Comparison of ENCODE assay signal across 1 cellular context in the genomic region with DNA sequence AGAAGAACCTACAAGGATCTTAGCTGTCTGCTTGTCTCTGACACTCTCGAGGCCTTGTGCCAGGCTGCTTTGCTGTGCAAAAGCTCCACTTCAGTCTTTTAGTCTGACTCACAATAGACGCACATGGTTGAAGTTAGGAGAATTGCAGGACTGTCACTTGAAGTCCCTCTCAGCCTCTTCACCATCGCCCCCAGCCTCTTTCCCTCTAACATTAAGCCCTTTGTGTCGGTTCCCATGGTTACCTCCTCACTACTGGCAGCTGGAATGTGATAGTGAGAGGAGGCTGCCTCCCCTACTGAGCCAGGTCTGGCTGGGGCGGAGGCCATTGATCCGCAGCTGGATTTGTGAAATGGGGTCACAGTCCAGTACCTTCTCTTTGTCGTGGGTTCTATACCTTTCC.
TF ChIP-seq lines count a peak whose summit lies in the region.

No MANE protein-coding gene starts in this region.

TF ChIP-seq in H1, 55 proteins besides CTCF, POLR2A, EP300 and RAD21:
- TF ChIP-seq RFX5 (IDR thresholded peaks at IDR 0.05; ENCODE audit: borderline replicate concordance, low read depth, low read length) (no peak), JUN (IDR thresholded peaks at IDR 0.05; ENCODE audit: low read depth, low read length) (no peak), HDAC2 (IDR thresholded peaks at IDR 0.05; ENCODE audit: borderline replicate concordance in 1 of 2, low read depth in 2 of 2, low read length in 2 of 2) (0 out of 4 replicates have a peak, but pooled peaks of 1 of the 2 experiments have one; percentile 28), KDM4A (IDR thresholded peaks at IDR 0.05; ENCODE audit: low read depth, low read length, severe bottlenecking) (no peak), SP1 (IDR thresholded peaks at IDR 0.05; ENCODE audit: low read depth, low read length) (0 out of 2 replicates have a peak, but pooled peaks have one; percentile 18), BCL11A (IDR thresholded peaks at IDR 0.05; ENCODE audit: low read depth in 2 of 2, low read length in 2 of 2) (no peak), SIX5 (IDR thresholded peaks at IDR 0.05; ENCODE audit: low read depth, low read length) (no peak), POU5F1 (IDR thresholded peaks at IDR 0.05; ENCODE audit: low read depth, low read length) (no peak), YY1 (IDR thresholded peaks at IDR 0.05; ENCODE audit: low read depth, low read length) (peak; percentile 86), RNF2 (IDR thresholded peaks at IDR 0.05; ENCODE audit: borderline replicate concordance, low read depth, low read length, missing control alignments, poor library complexity, severe bottlenecking) (no peak), SUZ12 (IDR thresholded peaks at IDR 0.05; ENCODE audit: low read length) (no peak), SP2 (IDR thresholded peaks at IDR 0.05; ENCODE audit: low read length) (no peak), BACH1 (IDR thresholded peaks at IDR 0.05; ENCODE audit: low read length) (no peak), GABPA (IDR thresholded peaks at IDR 0.05; ENCODE audit: borderline replicate concordance, insufficient read depth, low read length) (no peak), GTF2F1 (IDR thresholded peaks at IDR 0.05; ENCODE audit: borderline replicate concordance, low read depth, low read length) (no peak), POLR2AphosphoS5 (IDR thresholded peaks at IDR 0.05; ENCODE audit: low read depth, low read length) (no peak; the same call in 1 of the 2 replicates), EGR1 (IDR thresholded peaks at IDR 0.05; ENCODE audit: borderline replicate concordance, low read depth, low read length) (no peak), JUND (IDR thresholded peaks at IDR 0.05; ENCODE audit: low read length) (no peak), CBX5 (IDR thresholded peaks at IDR 0.05; ENCODE audit: low read depth, low read length) (no peak), CEBPB (IDR thresholded peaks at IDR 0.05; ENCODE audit: low read depth, low read length) (no peak), NANOG (IDR thresholded peaks at IDR 0.05; ENCODE audit: insufficient read depth, low read depth, low read length, poor library complexity, severe bottlenecking) (no peak), BRCA1 (IDR thresholded peaks at IDR 0.05; ENCODE audit: low read depth, low read length) (no peak), ZNF274 (IDR thresholded peaks at IDR 0.05; ENCODE audit: borderline replicate concordance, extremely low read depth, low read length) (no peak), RBBP5 (IDR thresholded peaks at IDR 0.05; ENCODE audit: borderline replicate concordance, low read depth, low read length) (no peak), MAFK (IDR thresholded peaks at IDR 0.05; ENCODE audit: low read depth, low read length) (no peak), NRF1 (IDR thresholded peaks at IDR 0.05; ENCODE audit: low read depth, low read length) (no peak), PHF8 (conservative IDR thresholded peaks at IDR 0.05; ENCODE audit: low read depth, low read length) (no peak), CBX8 (IDR thresholded peaks at IDR 0.05; ENCODE audit: borderline replicate concordance, low read depth, low read length) (no peak), TAF1 (IDR thresholded peaks at IDR 0.05; ENCODE audit: low read depth, low read length) (no peak), TCF12 (IDR thresholded peaks at IDR 0.05; ENCODE audit: low read depth, low read length) (0 out of 2 replicates have a peak, but pooled peaks have one; percentile 65), HDAC6 (IDR thresholded peaks at IDR 0.05; ENCODE audit: low read depth, low read length) (no peak), FOSL1 (IDR thresholded peaks at IDR 0.05; ENCODE audit: insufficient read depth, low read depth, low read length) (no peak), KDM5A (IDR thresholded peaks at IDR 0.05; ENCODE audit: low read length) (no peak), SRF (IDR thresholded peaks at IDR 0.05; ENCODE audit: low read depth, low read length) (no peak), CREB1 (IDR thresholded peaks at IDR 0.05) (no peak; the same call in 1 of the 2 replicates), TBP (IDR thresholded peaks at IDR 0.05; ENCODE audit: low read depth, low read length) (no peak), KDM1A (IDR thresholded peaks at IDR 0.05; ENCODE audit: borderline replicate concordance, low read length) (peak; percentile 55; the same call in 1 of the 2 replicates), EZH2 (IDR thresholded peaks at IDR 0.05; ENCODE audit: low read depth, low read length, severe bottlenecking) (no peak), RXRA (IDR thresholded peaks at IDR 0.05; ENCODE audit: insufficient read depth, low read depth, low read length) (no peak), CTBP2 (IDR thresholded peaks at IDR 0.05; ENCODE audit: borderline replicate concordance, insufficient read depth, insufficient read length, low read length) (peak; percentile 94), SIRT6 (IDR thresholded peaks at IDR 0.05; ENCODE audit: low read length) (no peak), SIN3A (conservative IDR thresholded peaks at IDR 0.05 in 1 of 2, IDR thresholded peaks at IDR 0.05 in 1 of 2; ENCODE audit: low read depth in 1 of 2, low read length in 2 of 2) (peak; percentile 75 to 97; a peak in 2 of 4 replicates), SAP30 (IDR thresholded peaks at IDR 0.05; ENCODE audit: insufficient read depth, insufficient replicate concordance, low read length) (no peak), MAX (IDR thresholded peaks at IDR 0.05) (peak; percentile 62), ASH2L (IDR thresholded peaks at IDR 0.05; ENCODE audit: low read length) (no peak), TAF7 (optimal IDR thresholded peaks at IDR 0.05; ENCODE audit: borderline replicate concordance, low read depth, low read length) (no peak), CHD2 (IDR thresholded peaks at IDR 0.05; ENCODE audit: low read length) (0 out of 2 replicates have a peak, but pooled peaks have one; percentile 49), E2F6 (IDR thresholded peaks at IDR 0.05) (0 out of 2 replicates have a peak, but pooled peaks have one; percentile 26), SP4 (IDR thresholded peaks at IDR 0.05; ENCODE audit: low read length) (no peak), TEAD4 (IDR thresholded peaks at IDR 0.05; ENCODE audit: low read depth, low read length) (peak; percentile 99), CHD1 (IDR thresholded peaks at IDR 0.05; ENCODE audit: low read depth, low read length) (no peak)
- TF ChIP-seq, protein P1, sequence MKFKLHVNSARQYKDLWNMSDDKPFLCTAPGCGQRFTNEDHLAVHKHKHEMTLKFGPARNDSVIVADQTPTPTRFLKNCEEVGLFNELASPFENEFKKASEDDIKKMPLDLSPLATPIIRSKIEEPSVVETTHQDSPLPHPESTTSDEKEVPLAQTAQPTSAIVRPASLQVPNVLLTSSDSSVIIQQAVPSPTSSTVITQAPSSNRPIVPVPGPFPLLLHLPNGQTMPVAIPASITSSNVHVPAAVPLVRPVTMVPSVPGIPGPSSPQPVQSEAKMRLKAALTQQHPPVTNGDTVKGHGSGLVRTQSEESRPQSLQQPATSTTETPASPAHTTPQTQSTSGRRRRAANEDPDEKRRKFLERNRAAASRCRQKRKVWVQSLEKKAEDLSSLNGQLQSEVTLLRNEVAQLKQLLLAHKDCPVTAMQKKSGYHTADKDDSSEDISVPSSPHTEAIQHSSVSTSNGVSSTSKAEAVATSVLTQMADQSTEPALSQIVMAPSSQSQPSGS (IDR thresholded peaks at IDR 0.05; ENCODE audit: low read length): no peak
- TF ChIP-seq, protein P2, sequence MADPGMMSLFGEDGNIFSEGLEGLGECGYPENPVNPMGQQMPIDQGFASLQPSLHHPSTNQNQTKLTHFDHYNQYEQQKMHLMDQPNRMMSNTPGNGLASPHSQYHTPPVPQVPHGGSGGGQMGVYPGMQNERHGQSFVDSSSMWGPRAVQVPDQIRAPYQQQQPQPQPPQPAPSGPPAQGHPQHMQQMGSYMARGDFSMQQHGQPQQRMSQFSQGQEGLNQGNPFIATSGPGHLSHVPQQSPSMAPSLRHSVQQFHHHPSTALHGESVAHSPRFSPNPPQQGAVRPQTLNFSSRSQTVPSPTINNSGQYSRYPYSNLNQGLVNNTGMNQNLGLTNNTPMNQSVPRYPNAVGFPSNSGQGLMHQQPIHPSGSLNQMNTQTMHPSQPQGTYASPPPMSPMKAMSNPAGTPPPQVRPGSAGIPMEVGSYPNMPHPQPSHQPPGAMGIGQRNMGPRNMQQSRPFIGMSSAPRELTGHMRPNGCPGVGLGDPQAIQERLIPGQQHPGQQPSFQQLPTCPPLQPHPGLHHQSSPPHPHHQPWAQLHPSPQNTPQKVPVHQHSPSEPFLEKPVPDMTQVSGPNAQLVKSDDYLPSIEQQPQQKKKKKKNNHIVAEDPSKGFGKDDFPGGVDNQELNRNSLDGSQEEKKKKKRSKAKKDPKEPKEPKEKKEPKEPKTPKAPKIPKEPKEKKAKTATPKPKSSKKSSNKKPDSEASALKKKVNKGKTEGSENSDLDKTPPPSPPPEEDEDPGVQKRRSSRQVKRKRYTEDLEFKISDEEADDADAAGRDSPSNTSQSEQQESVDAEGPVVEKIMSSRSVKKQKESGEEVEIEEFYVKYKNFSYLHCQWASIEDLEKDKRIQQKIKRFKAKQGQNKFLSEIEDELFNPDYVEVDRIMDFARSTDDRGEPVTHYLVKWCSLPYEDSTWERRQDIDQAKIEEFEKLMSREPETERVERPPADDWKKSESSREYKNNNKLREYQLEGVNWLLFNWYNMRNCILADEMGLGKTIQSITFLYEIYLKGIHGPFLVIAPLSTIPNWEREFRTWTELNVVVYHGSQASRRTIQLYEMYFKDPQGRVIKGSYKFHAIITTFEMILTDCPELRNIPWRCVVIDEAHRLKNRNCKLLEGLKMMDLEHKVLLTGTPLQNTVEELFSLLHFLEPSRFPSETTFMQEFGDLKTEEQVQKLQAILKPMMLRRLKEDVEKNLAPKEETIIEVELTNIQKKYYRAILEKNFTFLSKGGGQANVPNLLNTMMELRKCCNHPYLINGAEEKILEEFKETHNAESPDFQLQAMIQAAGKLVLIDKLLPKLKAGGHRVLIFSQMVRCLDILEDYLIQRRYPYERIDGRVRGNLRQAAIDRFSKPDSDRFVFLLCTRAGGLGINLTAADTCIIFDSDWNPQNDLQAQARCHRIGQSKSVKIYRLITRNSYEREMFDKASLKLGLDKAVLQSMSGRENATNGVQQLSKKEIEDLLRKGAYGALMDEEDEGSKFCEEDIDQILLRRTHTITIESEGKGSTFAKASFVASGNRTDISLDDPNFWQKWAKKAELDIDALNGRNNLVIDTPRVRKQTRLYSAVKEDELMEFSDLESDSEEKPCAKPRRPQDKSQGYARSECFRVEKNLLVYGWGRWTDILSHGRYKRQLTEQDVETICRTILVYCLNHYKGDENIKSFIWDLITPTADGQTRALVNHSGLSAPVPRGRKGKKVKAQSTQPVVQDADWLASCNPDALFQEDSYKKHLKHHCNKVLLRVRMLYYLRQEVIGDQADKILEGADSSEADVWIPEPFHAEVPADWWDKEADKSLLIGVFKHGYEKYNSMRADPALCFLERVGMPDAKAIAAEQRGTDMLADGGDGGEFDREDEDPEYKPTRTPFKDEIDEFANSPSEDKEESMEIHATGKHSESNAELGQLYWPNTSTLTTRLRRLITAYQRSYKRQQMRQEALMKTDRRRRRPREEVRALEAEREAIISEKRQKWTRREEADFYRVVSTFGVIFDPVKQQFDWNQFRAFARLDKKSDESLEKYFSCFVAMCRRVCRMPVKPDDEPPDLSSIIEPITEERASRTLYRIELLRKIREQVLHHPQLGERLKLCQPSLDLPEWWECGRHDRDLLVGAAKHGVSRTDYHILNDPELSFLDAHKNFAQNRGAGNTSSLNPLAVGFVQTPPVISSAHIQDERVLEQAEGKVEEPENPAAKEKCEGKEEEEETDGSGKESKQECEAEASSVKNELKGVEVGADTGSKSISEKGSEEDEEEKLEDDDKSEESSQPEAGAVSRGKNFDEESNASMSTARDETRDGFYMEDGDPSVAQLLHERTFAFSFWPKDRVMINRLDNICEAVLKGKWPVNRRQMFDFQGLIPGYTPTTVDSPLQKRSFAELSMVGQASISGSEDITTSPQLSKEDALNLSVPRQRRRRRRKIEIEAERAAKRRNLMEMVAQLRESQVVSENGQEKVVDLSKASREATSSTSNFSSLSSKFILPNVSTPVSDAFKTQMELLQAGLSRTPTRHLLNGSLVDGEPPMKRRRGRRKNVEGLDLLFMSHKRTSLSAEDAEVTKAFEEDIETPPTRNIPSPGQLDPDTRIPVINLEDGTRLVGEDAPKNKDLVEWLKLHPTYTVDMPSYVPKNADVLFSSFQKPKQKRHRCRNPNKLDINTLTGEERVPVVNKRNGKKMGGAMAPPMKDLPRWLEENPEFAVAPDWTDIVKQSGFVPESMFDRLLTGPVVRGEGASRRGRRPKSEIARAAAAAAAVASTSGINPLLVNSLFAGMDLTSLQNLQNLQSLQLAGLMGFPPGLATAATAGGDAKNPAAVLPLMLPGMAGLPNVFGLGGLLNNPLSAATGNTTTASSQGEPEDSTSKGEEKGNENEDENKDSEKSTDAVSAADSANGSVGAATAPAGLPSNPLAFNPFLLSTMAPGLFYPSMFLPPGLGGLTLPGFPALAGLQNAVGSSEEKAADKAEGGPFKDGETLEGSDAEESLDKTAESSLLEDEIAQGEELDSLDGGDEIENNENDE (IDR thresholded peaks at IDR 0.05; ENCODE audit: insufficient replicate concordance, low read length): no peak
- TF ChIP-seq, protein P3, sequence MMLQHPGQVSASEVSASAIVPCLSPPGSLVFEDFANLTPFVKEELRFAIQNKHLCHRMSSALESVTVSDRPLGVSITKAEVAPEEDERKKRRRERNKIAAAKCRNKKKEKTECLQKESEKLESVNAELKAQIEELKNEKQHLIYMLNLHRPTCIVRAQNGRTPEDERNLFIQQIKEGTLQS (IDR thresholded peaks at IDR 0.05; ENCODE audit: insufficient read depth, low read depth, low read length): no peak
- TF ChIP-seq, protein P4, sequence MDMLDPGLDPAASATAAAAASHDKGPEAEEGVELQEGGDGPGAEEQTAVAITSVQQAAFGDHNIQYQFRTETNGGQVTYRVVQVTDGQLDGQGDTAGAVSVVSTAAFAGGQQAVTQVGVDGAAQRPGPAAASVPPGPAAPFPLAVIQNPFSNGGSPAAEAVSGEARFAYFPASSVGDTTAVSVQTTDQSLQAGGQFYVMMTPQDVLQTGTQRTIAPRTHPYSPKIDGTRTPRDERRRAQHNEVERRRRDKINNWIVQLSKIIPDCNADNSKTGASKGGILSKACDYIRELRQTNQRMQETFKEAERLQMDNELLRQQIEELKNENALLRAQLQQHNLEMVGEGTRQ (IDR thresholded peaks at IDR 0.05; ENCODE audit: low read length): no peak
